Comparison of ENCODE assay signal across 9 cellular contexts in genomic region chr5:18465833-18466681, GRCh38.
DNase-seq lines count a peak whose midpoint lies in the region; ATAC-seq and TF ChIP-seq lines count a peak whose summit lies in the region.
"Had no signal": no experiment of that assay in that cellular context is flagged by ENCODE, and none has a peak within 500 bp of the region (broad histone marks: within the 10 kb centered on the region; RNA-seq: fewer than 3 reads in every experiment).

No MANE protein-coding gene starts in this region.

- 0 out of 2 replicates have a peak overlapping the region, but pooled peaks have one; percentile 37 for H3K27ac ChIP-seq in HUES6 (ENCODE audit: low read depth, low read length)
- H3K27ac ChIP-seq in adrenal gland: no peak overlapping the region
- H3K27ac ChIP-seq: thoracic aorta had no signal

- 52 to 61% (median 58%) methylated on average over 11 of the region's 11 CpGs for WGBS in adrenal gland, 4 donors

- no peak for TF ChIP-seq POLR2A in adrenal gland (IDR thresholded peaks at IDR 0.05)

- DNase-seq in ELR (ENCODE audit: low read depth) (peak; percentile 71), NOMO-1 (lab: John Stamatoyannopoulos, UW; ENCODE audit: unreplicated experiment in 2 of 2) (peak; percentile 31 to 76), adrenal gland (peak; percentile 61 to 89 (median 78)), iPS-NIHi11 (ENCODE audit: low spot score) (peak; percentile 61)
- DNase-seq in stimulated activated CD4-positive, alpha-beta T cell treated with anti-CD3 and anti-CD28 coated beads, Interleukin-4, amount 100 ng/mL, for 24 hours: peak; percentile 32

- H3K4me3 ChIP-seq in HUES6 (ENCODE audit: low read depth, low read length) (no peak overlapping the region), adrenal gland (no peak overlapping the region)
- H3K4me3 ChIP-seq: thoracic aorta had no signal

- intact Hi-C loops in adrenal gland (cut with DNase I): loop anchor here (5.0 to 10.0 kb wide), 2 partner anchors 231 to 239 kb away; no protein-coding TSS in a partner anchor

- peak; percentile 77 for ATAC-seq in GM21447 (IDR thresholded peaks at IDR 0.05; ENCODE audit: unreplicated experiment)
- ATAC-seq in GM21737 (IDR thresholded peaks at IDR 0.05; ENCODE audit: unreplicated experiment): no peak

- H3K36me3 ChIP-seq in HUES6 (ENCODE audit: control insufficient read depth, insufficient read depth, low read length) (no peaks in the 10 kb centered on the region), adrenal gland (replicated peaks in 1 of 2) (no peaks in the 10 kb centered on the region)
- H3K36me3 ChIP-seq: thoracic aorta had no signal

- H3K4me1 ChIP-seq in HUES6 (ENCODE audit: control insufficient read depth, insufficient read depth, low read length) (peaks cover 8% of the 10 kb centered on the region; the same call in 1 of the 2 replicates), adrenal gland (replicated peaks in 1 of 2) (no peaks in the 10 kb centered on the region)

- H3K9me3 ChIP-seq in HUES6 (ENCODE audit: control insufficient read depth, insufficient read depth, low read depth, low read length): peaks cover 3% of the 10 kb centered on the region
- H3K9me3 ChIP-seq in adrenal gland (replicated peaks in 1 of 3): no peaks in the 10 kb centered on the region
- H3K9me3 ChIP-seq: thoracic aorta had no signal

- no peaks in the 10 kb centered on the region for H3K27me3 ChIP-seq in HUES6 (ENCODE audit: control insufficient read depth, insufficient read depth, low read length)
- H3K27me3 ChIP-seq in adrenal gland: no peaks in the 10 kb centered on the region

- no peak overlapping the region for H3K9ac ChIP-seq in HUES6 (ENCODE audit: low read length)

- TF ChIP-seq CTCF in adrenal gland (IDR thresholded peaks at IDR 0.05): peak; percentile 61 to 78 (median 72)
